8 cellular contexts compared by ENCODE assay signal in the genomic region with DNA sequence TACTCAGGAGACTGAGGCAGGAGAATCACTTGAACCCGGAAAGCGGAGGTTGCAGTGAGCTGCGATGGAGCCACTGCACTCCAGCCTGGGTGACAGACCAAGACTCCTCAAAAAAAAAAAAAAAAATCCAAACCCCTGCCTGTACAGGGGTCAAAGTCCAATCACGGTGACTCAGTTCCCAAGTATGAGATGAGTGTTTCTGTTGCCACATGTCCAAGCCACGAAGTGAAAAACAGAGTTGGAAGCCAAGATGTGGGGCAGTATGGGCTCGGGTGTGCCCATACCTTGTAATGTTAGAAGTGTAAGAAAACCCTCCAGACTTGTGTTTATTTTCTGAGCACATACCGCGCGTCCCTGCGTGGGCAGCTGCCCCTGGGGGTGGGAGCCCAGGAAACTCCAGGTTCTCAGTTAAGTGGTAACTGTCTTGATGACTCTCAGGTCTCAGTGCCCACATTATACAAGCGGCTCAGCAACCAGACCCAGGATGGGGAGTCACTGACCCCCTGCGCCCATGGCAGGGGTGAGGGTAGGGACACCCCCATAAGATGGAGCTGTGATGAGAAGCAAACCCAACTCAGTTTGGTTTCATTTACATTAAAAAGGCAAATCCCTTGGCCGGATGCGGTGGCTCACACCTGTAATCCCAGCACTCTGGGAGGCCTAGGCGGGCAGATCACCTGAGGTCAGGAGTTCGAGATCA. TPM values are rescaled to one million over a fixed set of nuclear protein-coding genes. Genes with fewer than 3 reads are reported as not detected.
DNase-seq lines count a peak whose midpoint lies in the region; ATAC-seq and TF ChIP-seq lines count a peak whose summit lies in the region.

No MANE protein-coding gene starts in this region.

- no peaks in the 10 kb centered on the region for H3K36me3 Mint-ChIP-seq in neural progenitor cell

- H3K27me3 ChIP-seq in endocrine pancreas (ENCODE audit: control insufficient read depth, insufficient read depth, low read length) (no peaks in the 10 kb centered on the region), neural progenitor cell (no peaks in the 10 kb centered on the region), vagina (no peaks in the 10 kb centered on the region)

- H3K4me2 ChIP-seq in neural progenitor cell: no peak overlapping the region

- H3K4me1 Mint-ChIP-seq in neural progenitor cell: peaks cover 30% of the 10 kb centered on the region

- H3K36me3 ChIP-seq in HEK293 (ENCODE audit: control insufficient read depth in 2 of 2, insufficient read depth in 1 of 2, low read length in 2 of 2) (peaks cover 0 to 25% of the 10 kb centered on the region in 2 experiments; a peak in 1 of 3 replicates), endocrine pancreas (ENCODE audit: control insufficient read depth, insufficient read depth, low read length) (no peaks in the 10 kb centered on the region), neural progenitor cell (no peaks in the 10 kb centered on the region), vagina (peaks cover 0 to 12% of the 10 kb centered on the region in 2 donors)

- H3K9me3 ChIP-seq in HEK293 (ENCODE audit: control insufficient read depth, insufficient read depth, low read depth, low read length) (no peaks in the 10 kb centered on the region), endocrine pancreas (ENCODE audit: control insufficient read depth, low read length) (no peaks in the 10 kb centered on the region), neural progenitor cell (ENCODE audit: low read depth) (no peaks in the 10 kb centered on the region), vagina (no peaks in the 10 kb centered on the region)

- H3K4me1 ChIP-seq in HEK293 (ENCODE audit: control insufficient read depth, insufficient read depth, low read length) (no peaks in the 10 kb centered on the region; the same call in 1 of the 2 replicates), endocrine pancreas (ENCODE audit: control insufficient read depth, insufficient read depth, low read length) (no peaks in the 10 kb centered on the region), neural progenitor cell (peaks cover 8% of the 10 kb centered on the region), vagina (peaks cover 74% of the 10 kb centered on the region)

- H3K27me3 Mint-ChIP-seq in neural progenitor cell (ENCODE audit: insufficient read depth, low read depth): peaks cover 13% of the 10 kb centered on the region

- DNase-seq in ACHN: peak; percentile 97
- no peak for DNase-seq in neural progenitor cell (ENCODE audit: low spot score)
- peak in 1 of 2 donors; percentile 97 for DNase-seq in vagina (ENCODE audit: extremely low spot score in 2 of 2)
- no peak for DNase-seq in DMS79 treated with DMSO at 0.1 percent for 48 hours (lab: John Stamatoyannopoulos, UW)

- peak overlapping the region; percentile 83 for H3K4me3 Mint-ChIP-seq in neural progenitor cell

- H2AFZ ChIP-seq in neural progenitor cell (replicated peaks): no peak overlapping the region

- H3K4me3 ChIP-seq in HEK293 (ENCODE audit: low read depth, low read length) (no peak overlapping the region), endocrine pancreas (ENCODE audit: control insufficient read depth, insufficient read depth, low read length) (no peak overlapping the region), neural progenitor cell (no peak overlapping the region), vagina (peak overlapping the region in 1 of 2 donors; percentile 1)

- peaks cover 29% of the 10 kb centered on the region for H4K20me1 ChIP-seq in neural progenitor cell (ENCODE audit: low read depth)

- H3K27ac Mint-ChIP-seq in neural progenitor cell: no peak overlapping the region

- H3F3A ChIP-seq in neural progenitor cell (ENCODE audit: low read depth): peaks cover 43% of the 10 kb centered on the region

- CTCF ChIA-PET in HEK293 (lab: Yijun Ruan, JAX): interaction anchor here (0.6 to 3.2 kb wide), 3 partner anchors 11 to 146 kb away, joined by 3 to 13 read pairs (median 4); no protein-coding TSS in a partner anchor

- in situ Hi-C loops in ACHN (cut with HindIII; ENCODE audit: low pct_ligation_motif_present, low pct_unique_long_range_greater_than_20kb, low sequenced_read_pairs): no loop called here

- ATAC-seq in activated CD4-positive, CD25-positive, alpha-beta regulatory T cell treated with anti-CD3 and anti-CD28 coated beads, Interleukin-2, amount 50 U/mL, for 24 hours: peak; percentile 1 to 11
- ATAC-seq in GM19023 (IDR thresholded peaks at IDR 0.05; ENCODE audit: unreplicated experiment): no peak

- H3K9ac ChIP-seq in endocrine pancreas (ENCODE audit: control insufficient read depth, insufficient read depth, low read length): peak overlapping the region; percentile 42
- no peak overlapping the region for H3K9ac ChIP-seq in neural progenitor cell

- intact Hi-C loops in vagina (cut with DNase I): loop anchor here (5.0 kb wide), 1 partner anchor 75 kb away; a partner anchor contains a TSS

- no peak for TF ChIP-seq CTCF in HEK293 (tag by site-specific recombination; IDR thresholded peaks at IDR 0.05)
- TF ChIP-seq CTCF in neural progenitor cell (IDR thresholded peaks at IDR 0.05): no peak
- TF ChIP-seq CTCF in vagina (IDR thresholded peaks at IDR 0.05): no peak

- POLR2A ChIA-PET in HEK293 (lab: Yijun Ruan, JAX): interaction anchor here (0.6 to 2.2 kb wide), 9 partner anchors 18 to 166 kb away, joined by 3 to 16 read pairs (median 3); a partner anchor contains a TSS

- H3K27ac ChIP-seq in HEK293 (ENCODE audit: extremely low read depth, low read depth, low read length) (no peak overlapping the region), neural progenitor cell (no peak overlapping the region), vagina (peak overlapping the region; percentile 99)

- H3K79me2 ChIP-seq in neural progenitor cell (ENCODE audit: low read depth): peaks cover 16% of the 10 kb centered on the region

- H3K9me3 Mint-ChIP-seq in neural progenitor cell: no peaks in the 10 kb centered on the region

- no peak for TF ChIP-seq POLR2A in vagina (IDR thresholded peaks at IDR 0.05)

TF ChIP-seq in HEK293, 187 proteins besides CTCF, POLR2A, EP300 and RAD21 (continues in another document):
- TF ChIP-seq GLIS2 (tag by site-specific recombination; IDR thresholded peaks at IDR 0.05) (peak; percentile 28; the same call in 1 of the 2 replicates), ZNF558 (tag by site-specific recombination; IDR thresholded peaks at IDR 0.05) (0 out of 2 replicates have a peak, but pooled peaks have one; percentile 12)
- TF ChIP-seq, protein P1, sequence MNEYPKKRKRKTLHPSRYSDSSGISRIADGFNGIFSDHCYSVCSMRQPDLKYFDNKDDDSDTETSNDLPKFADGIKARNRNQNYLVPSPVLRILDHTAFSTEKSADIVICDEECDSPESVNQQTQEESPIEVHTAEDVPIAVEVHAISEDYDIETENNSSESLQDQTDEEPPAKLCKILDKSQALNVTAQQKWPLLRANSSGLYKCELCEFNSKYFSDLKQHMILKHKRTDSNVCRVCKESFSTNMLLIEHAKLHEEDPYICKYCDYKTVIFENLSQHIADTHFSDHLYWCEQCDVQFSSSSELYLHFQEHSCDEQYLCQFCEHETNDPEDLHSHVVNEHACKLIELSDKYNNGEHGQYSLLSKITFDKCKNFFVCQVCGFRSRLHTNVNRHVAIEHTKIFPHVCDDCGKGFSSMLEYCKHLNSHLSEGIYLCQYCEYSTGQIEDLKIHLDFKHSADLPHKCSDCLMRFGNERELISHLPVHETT (tag by site-specific recombination; IDR thresholded peaks at IDR 0.05): peak; percentile 58; the same call in 1 of the 2 replicates
- TF ChIP-seq, protein P2, sequence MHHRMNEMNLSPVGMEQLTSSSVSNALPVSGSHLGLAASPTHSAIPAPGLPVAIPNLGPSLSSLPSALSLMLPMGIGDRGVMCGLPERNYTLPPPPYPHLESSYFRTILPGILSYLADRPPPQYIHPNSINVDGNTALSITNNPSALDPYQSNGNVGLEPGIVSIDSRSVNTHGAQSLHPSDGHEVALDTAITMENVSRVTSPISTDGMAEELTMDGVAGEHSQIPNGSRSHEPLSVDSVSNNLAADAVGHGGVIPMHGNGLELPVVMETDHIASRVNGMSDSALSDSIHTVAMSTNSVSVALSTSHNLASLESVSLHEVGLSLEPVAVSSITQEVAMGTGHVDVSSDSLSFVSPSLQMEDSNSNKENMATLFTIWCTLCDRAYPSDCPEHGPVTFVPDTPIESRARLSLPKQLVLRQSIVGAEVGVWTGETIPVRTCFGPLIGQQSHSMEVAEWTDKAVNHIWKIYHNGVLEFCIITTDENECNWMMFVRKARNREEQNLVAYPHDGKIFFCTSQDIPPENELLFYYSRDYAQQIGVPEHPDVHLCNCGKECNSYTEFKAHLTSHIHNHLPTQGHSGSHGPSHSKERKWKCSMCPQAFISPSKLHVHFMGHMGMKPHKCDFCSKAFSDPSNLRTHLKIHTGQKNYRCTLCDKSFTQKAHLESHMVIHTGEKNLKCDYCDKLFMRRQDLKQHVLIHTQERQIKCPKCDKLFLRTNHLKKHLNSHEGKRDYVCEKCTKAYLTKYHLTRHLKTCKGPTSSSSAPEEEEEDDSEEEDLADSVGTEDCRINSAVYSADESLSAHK (tag by site-specific recombination; IDR thresholded peaks at IDR 0.05): peak; percentile 64
- TF ChIP-seq, protein P3, sequence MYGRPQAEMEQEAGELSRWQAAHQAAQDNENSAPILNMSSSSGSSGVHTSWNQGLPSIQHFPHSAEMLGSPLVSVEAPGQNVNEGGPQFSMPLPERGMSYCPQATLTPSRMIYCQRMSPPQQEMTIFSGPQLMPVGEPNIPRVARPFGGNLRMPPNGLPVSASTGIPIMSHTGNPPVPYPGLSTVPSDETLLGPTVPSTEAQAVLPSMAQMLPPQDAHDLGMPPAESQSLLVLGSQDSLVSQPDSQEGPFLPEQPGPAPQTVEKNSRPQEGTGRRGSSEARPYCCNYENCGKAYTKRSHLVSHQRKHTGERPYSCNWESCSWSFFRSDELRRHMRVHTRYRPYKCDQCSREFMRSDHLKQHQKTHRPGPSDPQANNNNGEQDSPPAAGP (tag by site-specific recombination; IDR thresholded peaks at IDR 0.05): no peak

RNA-seq across cellular contexts. Expression of a gene that starts 1.2 kb away (rescaled TPM):
- total RNA-seq in neural progenitor cell (ENCODE audit: low replicate concordance): 289 and 439 TPM in 2 replicates
- 524 TPM for total RNA-seq in vagina

RNA-seq across cellular contexts. Expression of a gene that starts 7.4 kb away (rescaled TPM):
- 98.8 and 197 TPM in 2 replicates for total RNA-seq in neural progenitor cell (ENCODE audit: low replicate concordance)
- 83.7 TPM for total RNA-seq in vagina

RNA-seq across cellular contexts. Expression of a gene that starts 35.6 kb away (rescaled TPM):
- total RNA-seq in neural progenitor cell (ENCODE audit: low replicate concordance): 9.6 and 18.2 TPM in 2 replicates
- 36.8 TPM for total RNA-seq in vagina
